27 cellular contexts compared by ENCODE assay signal in genomic region chr12:4285070-4285469, GRCh38. TPM values are rescaled to one million over a fixed set of nuclear protein-coding genes. Genes with fewer than 3 reads are reported as not detected.
DNase-seq lines count a peak whose midpoint lies in the region; ATAC-seq and TF ChIP-seq lines count a peak whose summit lies in the region.
"Had no signal": no experiment of that assay in that cellular context is flagged by ENCODE, and none has a peak within 500 bp of the region (broad histone marks: within the 10 kb centered on the region; RNA-seq: fewer than 3 reads in every experiment).

No MANE protein-coding gene starts in this region.

- ATAC-seq in left cardiac atrium (no peak), GM21723 (IDR thresholded peaks at IDR 0.05; ENCODE audit: unreplicated experiment) (no peak)
- no peak for ATAC-seq in activated CD8-positive, alpha-beta T cell treated with anti-CD3 and anti-CD28 coated beads, Interleukin-2, amount 10 ng/mL, durations not matched to agents 7 days and 5 days
- ATAC-seq in stimulated activated effector memory CD8-positive, alpha-beta T cell treated with anti-CD3 and anti-CD28 coated beads, Interleukin-12 subunit alpha, Interleukin-12 subunit beta, amount 100 ng/mL, for 72 hours = no peak
- ATAC-seq: esophagus mucosa, foreskin keratinocyte, HCT116, pancreas had no signal

- no peaks in the 10 kb centered on the region for H3K27me3 Mint-ChIP-seq in activated CD8-positive, alpha-beta T cell treated with anti-CD3 and anti-CD28 coated beads, Interleukin-2, amount 10 ng/mL, durations not matched to agents 7 days and 5 days (ENCODE audit: low read depth)
- H3K27me3 Mint-ChIP-seq: activated CD4-positive, alpha-beta T cell treated with anti-CD3 and anti-CD28 coated beads, Interleukin-2, amount 10 ng/mL, durations not matched to agents 24 days and 14 days; naive B cell had no signal

- intact Hi-C loops in left ventricle myocardium inferior (cut with micrococcal nuclease) = no loop called here
- intact Hi-C loops in left cardiac atrium (cut with DNase I) = no loop called here

- no peak overlapping the region for H3K4me3 ChIP-seq in left ventricle myocardium inferior
- H3K4me3 ChIP-seq: BLaER1 treated with 17β-estradiol and CSF1 and Interleukin-3, amounts not matched to agents 10 nM and 100 nM; pancreas; thoracic aorta had no signal

- H3K4me1 Mint-ChIP-seq in activated CD8-positive, alpha-beta T cell treated with anti-CD3 and anti-CD28 coated beads, Interleukin-2, amount 10 ng/mL, durations not matched to agents 7 days and 5 days (ENCODE audit: low read depth) = peaks cover 96% of the 10 kb centered on the region
- H3K4me1 Mint-ChIP-seq in stimulated activated effector memory CD8-positive, alpha-beta T cell treated with anti-CD3 and anti-CD28 coated beads, Interleukin-12 subunit alpha, Interleukin-12 subunit beta, amount 100 ng/mL, for 72 hours = peaks cover 99% of the 10 kb centered on the region

- H3K36me3 ChIP-seq in left ventricle myocardium inferior = peaks cover 75% of the 10 kb centered on the region
- H3K36me3 ChIP-seq: BLaER1 treated with 17β-estradiol and CSF1 and Interleukin-3, amounts not matched to agents 10 nM and 100 nM had no signal

- H3K9me3 Mint-ChIP-seq in activated CD8-positive, alpha-beta T cell treated with anti-CD3 and anti-CD28 coated beads, Interleukin-2, amount 10 ng/mL, durations not matched to agents 7 days and 5 days (ENCODE audit: insufficient read depth) = no peaks in the 10 kb centered on the region
- no peaks in the 10 kb centered on the region for H3K9me3 Mint-ChIP-seq in stimulated activated effector memory CD8-positive, alpha-beta T cell treated with anti-CD3 and anti-CD28 coated beads, Interleukin-12 subunit alpha, Interleukin-12 subunit beta, amount 100 ng/mL, for 72 hours
- H3K9me3 Mint-ChIP-seq: activated CD4-positive, alpha-beta T cell treated with anti-CD3 and anti-CD28 coated beads, Interleukin-2, amount 10 ng/mL, durations not matched to agents 24 days and 14 days; naive B cell had no signal

- H3K4me3 Mint-ChIP-seq in activated CD8-positive, alpha-beta T cell treated with anti-CD3 and anti-CD28 coated beads, Interleukin-2, amount 10 ng/mL, durations not matched to agents 7 days and 5 days = no peak overlapping the region
- H3K4me3 Mint-ChIP-seq in stimulated activated effector memory CD8-positive, alpha-beta T cell treated with anti-CD3 and anti-CD28 coated beads, Interleukin-12 subunit alpha, Interleukin-12 subunit beta, amount 100 ng/mL, for 72 hours = peak overlapping the region; percentile 29
- H3K4me3 Mint-ChIP-seq: activated CD4-positive, alpha-beta T cell treated with anti-CD3 and anti-CD28 coated beads, Interleukin-2, amount 10 ng/mL, durations not matched to agents 24 days and 14 days; naive B cell had no signal

- POLR2A ChIA-PET in activated CD8-positive, alpha-beta T cell treated with anti-CD3 and anti-CD28 coated beads, Interleukin-2, amount 10 ng/mL, durations not matched to agents 7 days and 5 days (lab: Charles Lee) = interaction anchor here (1.2 kb wide), 1 partner anchor 29 kb away, joined by 3 read pairs; no protein-coding TSS in a partner anchor

- H3K36me3 Mint-ChIP-seq in activated CD8-positive, alpha-beta T cell treated with anti-CD3 and anti-CD28 coated beads, Interleukin-2, amount 10 ng/mL, durations not matched to agents 7 days and 5 days (ENCODE audit: low read depth) = peaks cover 97% of the 10 kb centered on the region
- H3K36me3 Mint-ChIP-seq in stimulated activated effector memory CD8-positive, alpha-beta T cell treated with anti-CD3 and anti-CD28 coated beads, Interleukin-12 subunit alpha, Interleukin-12 subunit beta, amount 100 ng/mL, for 72 hours = peaks cover 100% of the 10 kb centered on the region

- H3K27ac ChIP-seq in left ventricle myocardium inferior (replicated peaks) = peak overlapping the region; percentile 24
- H3K27ac ChIP-seq: BLaER1 treated with 17β-estradiol and CSF1 and Interleukin-3, amounts not matched to agents 10 nM and 100 nM; foreskin keratinocyte; HL-60; pancreas; thoracic aorta; VCaP had no signal

- H3K4me1 ChIP-seq in left ventricle myocardium inferior = peaks cover 100% of the 10 kb centered on the region

- H3K9me3 ChIP-seq in left ventricle myocardium inferior (replicated peaks) = no peaks in the 10 kb centered on the region
- H3K9me3 ChIP-seq: BLaER1 treated with 17β-estradiol and CSF1 and Interleukin-3, amounts not matched to agents 10 nM and 100 nM; pancreas; SK-N-SH; thoracic aorta had no signal

- no peak for TF ChIP-seq CTCF in left ventricle myocardium inferior (IDR thresholded peaks at IDR 0.05; ENCODE audit: borderline replicate concordance)

- DNase-seq in left ventricle myocardium inferior = no peak
- DNase-seq in left cardiac atrium = no peak
- no peak for DNase-seq in activated CD8-positive, alpha-beta T cell treated with anti-CD3 and anti-CD28 coated beads, Interleukin-2, amount 10 ng/mL, durations not matched to agents 7 days and 5 days
- peak; percentile 34 for DNase-seq in ecto neural progenitor cell (ENCODE audit: low spot score)
- no peak for DNase-seq in stimulated activated effector memory CD8-positive, alpha-beta T cell treated with anti-CD3 and anti-CD28 coated beads, Interleukin-12 subunit alpha, Interleukin-12 subunit beta, amount 100 ng/mL, for 72 hours (ENCODE audit: low spot score in 2 of 2)
- DNase-seq in islet precursor cell = no peak
- no peak for DNase-seq in effector CD4-positive, alpha-beta T cell
- DNase-seq: activated CD4-positive, alpha-beta T cell treated with anti-CD3 and anti-CD28 coated beads, Interleukin-2, amount 10 ng/mL, durations not matched to agents 24 days and 14 days; activated naive CD4-positive, alpha-beta T cell treated with Interleukin-2 at 50 U/mL for 16 hours; effector CD8-positive, alpha-beta T cell; EL; foreskin keratinocyte; naive B cell; NCI-H1694 treated with DMSO at 0.1 percent for 48 hours; NCI-H526; pancreas; RPMI8226; SK-N-SH; stimulated activated CD4-positive, alpha-beta T cell treated with anti-CD3 and anti-CD28 coated beads, Interleukin-2, amount 100 ng/mL, for 48 hours; stimulated activated naive CD4-positive, alpha-beta T cell had no signal

- H3K27me3 ChIP-seq in left ventricle myocardium inferior (ENCODE audit: low read depth) = no peaks in the 10 kb centered on the region
- H3K27me3 ChIP-seq: foreskin keratinocyte, pancreas had no signal

- H3K27ac Mint-ChIP-seq in activated CD8-positive, alpha-beta T cell treated with anti-CD3 and anti-CD28 coated beads, Interleukin-2, amount 10 ng/mL, durations not matched to agents 7 days and 5 days = peak overlapping the region; percentile 20
- H3K27ac Mint-ChIP-seq in stimulated activated effector memory CD8-positive, alpha-beta T cell treated with anti-CD3 and anti-CD28 coated beads, Interleukin-12 subunit alpha, Interleukin-12 subunit beta, amount 100 ng/mL, for 72 hours = peak overlapping the region; percentile 93
- H3K27ac Mint-ChIP-seq: naive B cell had no signal

- CTCF ChIA-PET in activated CD8-positive, alpha-beta T cell treated with anti-CD3 and anti-CD28 coated beads, Interleukin-2, amount 10 ng/mL, durations not matched to agents 7 days and 5 days (lab: Charles Lee) = interaction anchor here (1.2 to 12.7 kb wide), 3 partner anchors 8 to 401 kb away, joined by 3 to 242 read pairs (median 79); no protein-coding TSS in a partner anchor

RNA-seq across cellular contexts. Expression of gene CCND2, which starts 11.5 kb away (rescaled TPM):
- total RNA-seq in left ventricle myocardium inferior (283 TPM), left cardiac atrium (100 to 1,000 TPM; 170 to 202 TPM)
- 100 to 1,000 TPM; 572 to 592 TPM for total RNA-seq in activated CD8-positive, alpha-beta T cell treated with anti-CD3 and anti-CD28 coated beads, Interleukin-2, amount 10 ng/mL, durations not matched to agents 7 days and 5 days

RNA-seq across cellular contexts. Expression of gene TIGAR, which starts 35.9 kb away (rescaled TPM):
- total RNA-seq in left ventricle myocardium inferior (13.6 TPM), left cardiac atrium (10 to 100 TPM in 1 of 2 donors, 1 to 10 TPM in 1; 9.7 to 14.0 TPM)
- 10 to 100 TPM; 14.7 to 15.8 TPM for total RNA-seq in activated CD8-positive, alpha-beta T cell treated with anti-CD3 and anti-CD28 coated beads, Interleukin-2, amount 10 ng/mL, durations not matched to agents 7 days and 5 days
